ENCODE assay signal across 22 cellular contexts in genomic region chr3:14524311-14524711, GRCh38. TPM values are rescaled to one million over a fixed set of nuclear protein-coding genes. Genes with fewer than 3 reads are reported as not detected.
DNase-seq lines count a peak whose midpoint lies in the region; ATAC-seq, FAIRE-seq and TF ChIP-seq lines count a peak whose summit lies in the region.
"Had no signal": no experiment of that assay in that cellular context is flagged by ENCODE, and none has a peak within 500 bp of the region (broad histone marks: within the 10 kb centered on the region; RNA-seq: fewer than 3 reads in every experiment).

No MANE protein-coding gene starts in this region.

- no peak overlapping the region for H3K27ac Mint-ChIP-seq in activated T-helper 2 cell treated with anti-CD3 and anti-CD28 coated beads, Interferon-gamma antibody, Interleukin-2, Interleukin-4, amounts not matched to agents 10 μg/mL and 5 μg/mL and 100 μg/mL, durations not matched to agents 14 hours and 24 hours and 36 hours
- H3K27ac Mint-ChIP-seq: natural killer cell had no signal

- BruUV-seq in GM12878 (replicated peaks; lab: Mats Ljungman, UMichigan), result no TSS peak

- no peak for DNase-seq in GM12878 (ENCODE audit: low read depth, low spot score)
- DNase-seq in right cardiac atrium, result peak in 2 of 3 donors; percentile 76 to 78
- peak; percentile 59 for DNase-seq in sciatic nerve (ENCODE audit: low spot score)
- no peak for DNase-seq in substantia nigra (lab: John Stamatoyannopoulos, UW)
- no peak for DNase-seq in activated T-helper 2 cell treated with anti-CD3 and anti-CD28 coated beads, Interferon-gamma antibody, Interleukin-2, Interleukin-4, amounts not matched to agents 10 μg/mL and 5 μg/mL and 100 μg/mL, durations not matched to agents 14 hours and 24 hours and 36 hours (ENCODE audit: low spot score)
- DNase-seq in NCI-H1694 (lab: John Stamatoyannopoulos, UW), result no peak
- DNase-seq: activated CD4-positive, alpha-beta T cell treated with anti-CD3 and anti-CD28 coated beads for 48 hours; caudate nucleus; COR-L47; effector memory CD4-positive, alpha-beta T cell; GDM1; HCEC 1CT; MV-4-11; natural killer cell; NCI-H2081; PC-9; SK-N-SH; stimulated activated CD4-positive, alpha-beta T cell treated with anti-CD3 and anti-CD28 coated beads, Interleukin-2, amount 100 ng/mL, for 24 hours had no signal

- H3K4me1 ChIP-seq in HEK293 (ENCODE audit: control insufficient read depth, insufficient read depth, low read length) (no peaks in the 10 kb centered on the region), GM12878 (ENCODE audit: control insufficient read depth, insufficient read depth, low read length) (no peaks in the 10 kb centered on the region), right cardiac atrium (ENCODE audit: control insufficient read depth, insufficient read depth, low read length) (peaks cover 7% of the 10 kb centered on the region)

- no peak overlapping the region for H3K4me2 ChIP-seq in GM12878 (ENCODE audit: control insufficient read depth, insufficient read depth)
- H3K4me2 ChIP-seq: PC-9, SK-N-SH had no signal

- H3K9ac ChIP-seq in GM12878 (ENCODE audit: control insufficient read depth, insufficient read depth, low read length), result no peak overlapping the region
- H3K9ac ChIP-seq: SK-N-SH had no signal

- H3K4me3 ChIP-seq in HEK293 (ENCODE audit: low read depth, low read length) (no peak overlapping the region), GM12878 (no peak overlapping the region), right cardiac atrium (ENCODE audit: low read length) (no peak overlapping the region)
- H3K4me3 ChIP-seq: lung, PC-9, thoracic aorta had no signal

- no peak for TF ChIP-seq POLR2A in GM12878 (IDR thresholded peaks at IDR 0.05; ENCODE audit: low read depth, low read length)

- H3K27me3 Mint-ChIP-seq in activated T-helper 2 cell treated with anti-CD3 and anti-CD28 coated beads, Interferon-gamma antibody, Interleukin-2, Interleukin-4, amounts not matched to agents 10 μg/mL and 5 μg/mL and 100 μg/mL, durations not matched to agents 14 hours and 24 hours and 36 hours (ENCODE audit: low read depth), result peaks cover 2% of the 10 kb centered on the region

- H3K36me3 Mint-ChIP-seq in activated T-helper 2 cell treated with anti-CD3 and anti-CD28 coated beads, Interferon-gamma antibody, Interleukin-2, Interleukin-4, amounts not matched to agents 10 μg/mL and 5 μg/mL and 100 μg/mL, durations not matched to agents 14 hours and 24 hours and 36 hours (ENCODE audit: low read depth), result no peaks in the 10 kb centered on the region
- H3K36me3 Mint-ChIP-seq: natural killer cell had no signal

- 53% methylated on average over 14 of the region's 14 CpGs for WGBS in GM12878 (ENCODE audit: insufficient coverage, insufficient replicate concordance, low lambda C conversion rate, missing lambda C conversion rate)
- 73% methylated on average over 14 of the region's 14 CpGs for WGBS in right cardiac atrium

- CTCF ChIA-PET in HEK293 (lab: Yijun Ruan, JAX), result interaction anchor here (0.6 to 6.3 kb wide), 3 partner anchors 13 to 23 kb away, joined by 3 to 26 read pairs (median 3); no protein-coding TSS in a partner anchor
- CTCF ChIA-PET in GM12878 (lab: Yijun Ruan, JAX), result no interaction called here

- H3K9me3 ChIP-seq in HEK293 (ENCODE audit: control insufficient read depth, insufficient read depth, low read depth, low read length) (no peaks in the 10 kb centered on the region), GM12878 (replicated peaks; ENCODE audit: control insufficient read depth, insufficient read depth, low read length) (no peaks in the 10 kb centered on the region), right cardiac atrium (ENCODE audit: control insufficient read depth, low read length) (no peaks in the 10 kb centered on the region)
- H3K9me3 ChIP-seq: SK-N-SH, thoracic aorta had no signal

- H2AFZ ChIP-seq in GM12878 (ENCODE audit: control insufficient read depth, low read depth, low read length), result no peak overlapping the region
- H2AFZ ChIP-seq: PC-9 had no signal

- H3K4me1 Mint-ChIP-seq in activated T-helper 2 cell treated with anti-CD3 and anti-CD28 coated beads, Interferon-gamma antibody, Interleukin-2, Interleukin-4, amounts not matched to agents 10 μg/mL and 5 μg/mL and 100 μg/mL, durations not matched to agents 14 hours and 24 hours and 36 hours (ENCODE audit: low read depth), result peaks cover 2% of the 10 kb centered on the region
- H3K4me1 Mint-ChIP-seq: natural killer cell had no signal

- POLR2A ChIA-PET in HEK293 (lab: Yijun Ruan, JAX) (no interaction called here), GM12878 (lab: Charles Lee) (no interaction called here)

- SMC1A ChIA-PET in GM12878 (lab: Charles Lee; ENCODE audit: uncharacterized antibody, unreplicated experiment), result interaction anchor here (1.4 kb wide), 1 partner anchor 397 kb away, joined by 3 read pairs; no protein-coding TSS in a partner anchor

- in situ Hi-C loops in GM12878 (cut with MboI), result no loop called here

- no peaks in the 10 kb centered on the region for H3K9me3 Mint-ChIP-seq in activated T-helper 2 cell treated with anti-CD3 and anti-CD28 coated beads, Interferon-gamma antibody, Interleukin-2, Interleukin-4, amounts not matched to agents 10 μg/mL and 5 μg/mL and 100 μg/mL, durations not matched to agents 14 hours and 24 hours and 36 hours
- H3K9me3 Mint-ChIP-seq: natural killer cell had no signal

- H3K79me2 ChIP-seq in GM12878 (ENCODE audit: control insufficient read depth, insufficient read depth, low read length), result no peaks in the 10 kb centered on the region

- no peak for TF ChIP-seq CTCF in HEK293 (tag by site-specific recombination; IDR thresholded peaks at IDR 0.05)
- no peak for TF ChIP-seq CTCF in GM12878 (IDR thresholded peaks at IDR 0.05 in 2 of 3, conservative IDR thresholded peaks at IDR 0.05 in 1 of 3; ENCODE audit: control insufficient read depth in 2 of 3, extremely low read depth in 1 of 3, insufficient read depth in 1 of 3, low read depth in 3 of 3, low read length in 3 of 3)

- RAD21 ChIA-PET in GM12878 (lab: Charles Lee; ENCODE audit: unreplicated experiment), result no interaction called here

- H3K4me3 Mint-ChIP-seq in activated T-helper 2 cell treated with anti-CD3 and anti-CD28 coated beads, Interferon-gamma antibody, Interleukin-2, Interleukin-4, amounts not matched to agents 10 μg/mL and 5 μg/mL and 100 μg/mL, durations not matched to agents 14 hours and 24 hours and 36 hours (ENCODE audit: low read depth), result no peak overlapping the region
- H3K4me3 Mint-ChIP-seq: natural killer cell had no signal

- H3K27ac ChIP-seq in HEK293 (ENCODE audit: extremely low read depth, low read depth, low read length), result no peak overlapping the region
- no peak overlapping the region for H3K27ac ChIP-seq in GM12878 (ENCODE audit: control insufficient read depth, insufficient read depth)
- peak overlapping the region; percentile 92 for H3K27ac ChIP-seq in right cardiac atrium (ENCODE audit: low read length)
- no peak overlapping the region for H3K27ac ChIP-seq in substantia nigra (ENCODE audit: low read depth, low read length, poor library complexity, severe bottlenecking)
- H3K27ac ChIP-seq: PC-9 had no signal

- no peaks in the 10 kb centered on the region for H4K20me1 ChIP-seq in GM12878 (ENCODE audit: control insufficient read depth, insufficient read depth)

- H3K27me3 ChIP-seq in GM12878 (replicated peaks in 1 of 2; ENCODE audit: control insufficient read depth in 2 of 2, insufficient read depth in 2 of 2, low read length in 1 of 2), result peaks cover 0 to 2% of the 10 kb centered on the region in 2 experiments; a peak in 2 of 4 replicates
- H3K27me3 ChIP-seq in right cardiac atrium (ENCODE audit: control insufficient read depth, insufficient read depth), result no peaks in the 10 kb centered on the region

- TF ChIP-seq EP300 in GM12878 (IDR thresholded peaks at IDR 0.05; ENCODE audit: borderline replicate concordance in 1 of 2, control insufficient read depth in 1 of 2, low read depth in 2 of 2, low read length in 2 of 2), result no peak

- H3K36me3 ChIP-seq in HEK293 (ENCODE audit: control insufficient read depth in 2 of 2, insufficient read depth in 1 of 2, low read length in 2 of 2) (no peaks in the 10 kb centered on the region), GM12878 (ENCODE audit: control insufficient read depth in 2 of 2, insufficient read depth in 2 of 2, low read length in 1 of 2) (no peaks in the 10 kb centered on the region)
- H3K36me3 ChIP-seq: thoracic aorta had no signal

- intact Hi-C loops in GM12878 (cut with micrococcal nuclease; ENCODE audit: unreplicated experiment), result no loop called here
- intact Hi-C loops in right cardiac atrium (cut with DNase I), result no loop called here
- intact Hi-C loops in sciatic nerve (cut with DNase I), result no loop called here
- intact Hi-C loops in activated T-helper 2 cell treated with anti-CD3 and anti-CD28 coated beads, Interferon-gamma antibody, Interleukin-2, Interleukin-4, amounts not matched to agents 10 μg/mL and 5 μg/mL and 100 μg/mL, durations not matched to agents 14 hours and 24 hours and 36 hours (cut with micrococcal nuclease), result no loop called here

- TF ChIP-seq RAD21 in GM12878 (IDR thresholded peaks at IDR 0.05; ENCODE audit: insufficient read depth, low read depth, low read length), result no peak

- ATAC-seq in GM12878 (peak; percentile 38; the same call in 2 of the 3 replicates), right cardiac atrium (peak; percentile 48 to 70), sciatic nerve (peak; percentile 48), GM19351 (IDR thresholded peaks at IDR 0.05; ENCODE audit: unreplicated experiment) (no peak)
- ATAC-seq: natural killer cell had no signal

- FAIRE-seq in GM12878 (lab: Jason Lieb, UNC), result no peak

RNA-seq across cellular contexts. Expression of gene GRIP2, which starts 15.8 kb away (rescaled TPM):
- total RNA-seq in GM12878 (2013; cell fraction: nucleolus; rRNA removed), result not detected in 2 replicates
- total RNA-seq in GM12878 (2014; rRNA removed) (not detected in 2 replicates), GM12878 (2014; rRNA removed; fragmentation: Illumina TruSeq; extraction: Trizol) (not detected in 2 replicates), GM12878 (2021) (not detected in 2 replicates), right cardiac atrium (10 to 100 TPM in 3 of 4 donors, 1 to 10 TPM in 1; 8.7 to 14.5 (median 13.0) TPM), sciatic nerve (2.3 TPM)
- polyA plus RNA-seq in GM12878 (2011; ENCODE audit: low read depth), result not detected
- polyA plus RNA-seq in GM12878 (2011; rRNA removed) (not detected in 2 replicates), GM12878 (2014; fragmentation: Illumina TruSeq; extraction: Trizol) (not detected in 2 replicates), GM12878 (2014; fragmentation: Nextera tagmentation; extraction: Ambion mirVana) (not detected), GM12878 (2014; rRNA removed) (not detected in 2 replicates), GM12878 (2016; fragmentation: Nextera tagmentation; extraction: Ambion mirVana) (not detected), right cardiac atrium (9.9 TPM)
- not detected in 2 replicates for polyA plus RNA-seq in GM12878 (2011; cell fraction: cytosol; rRNA removed)
- polyA plus RNA-seq in GM12878 (2011; cell fraction: nucleus; rRNA removed), result not detected in 2 replicates
- polyA plus RNA-seq in GM12878 (2012), result 0.03 TPM in 1 of 2 replicates, not detected in the other
- polyA minus RNA-seq in GM12878 (2011; rRNA and poly(A)+ RNA removed), result not detected in 2 replicates
- not detected in 2 replicates for polyA minus RNA-seq in GM12878 (2011; cell fraction: cytosol; rRNA and poly(A)+ RNA removed)
- polyA minus RNA-seq in GM12878 (2011; cell fraction: nucleus; rRNA and poly(A)+ RNA removed), result not detected in 2 replicates
- total RNA-seq in activated T-helper 2 cell treated with anti-CD3 and anti-CD28 coated beads, Interferon-gamma antibody, Interleukin-2, Interleukin-4, amounts not matched to agents 10 μg/mL and 5 μg/mL and 100 μg/mL, durations not matched to agents 14 hours and 24 hours and 36 hours, result not detected in 2 replicates
- total RNA-seq: natural killer cell, PC-9 had no signal

Comparison
In these comparisons a context has a peak if more than half of its experiments do, and no peak if none do; other contexts are left out.
1. DNase-seq: peak in right cardiac atrium (2 of 3) and sciatic nerve (single experiment); none in GM12878 (single experiment), substantia nigra (0 of 49), activated T-helper 2 cell treated with anti-CD3 and anti-CD28 coated beads, Interferon-gamma antibody, Interleukin-2, Interleukin-4, amounts not matched to agents 10 μg/mL and 5 μg/mL and 100 μg/mL, durations not matched to agents 14 hours and 24 hours and 36 hours (single experiment) and NCI-H1694 (single experiment).